1 cellular context compared by ENCODE assay signal in genomic region chr2:86556508-86556907, GRCh38.
TF ChIP-seq lines count a peak whose summit lies in the region.

No MANE protein-coding gene starts in this region.

TF ChIP-seq in HepG2, 621 proteins besides CTCF, POLR2A, EP300 and RAD21 (continued from another document and continues in another):
- TF ChIP-seq, protein P1, sequence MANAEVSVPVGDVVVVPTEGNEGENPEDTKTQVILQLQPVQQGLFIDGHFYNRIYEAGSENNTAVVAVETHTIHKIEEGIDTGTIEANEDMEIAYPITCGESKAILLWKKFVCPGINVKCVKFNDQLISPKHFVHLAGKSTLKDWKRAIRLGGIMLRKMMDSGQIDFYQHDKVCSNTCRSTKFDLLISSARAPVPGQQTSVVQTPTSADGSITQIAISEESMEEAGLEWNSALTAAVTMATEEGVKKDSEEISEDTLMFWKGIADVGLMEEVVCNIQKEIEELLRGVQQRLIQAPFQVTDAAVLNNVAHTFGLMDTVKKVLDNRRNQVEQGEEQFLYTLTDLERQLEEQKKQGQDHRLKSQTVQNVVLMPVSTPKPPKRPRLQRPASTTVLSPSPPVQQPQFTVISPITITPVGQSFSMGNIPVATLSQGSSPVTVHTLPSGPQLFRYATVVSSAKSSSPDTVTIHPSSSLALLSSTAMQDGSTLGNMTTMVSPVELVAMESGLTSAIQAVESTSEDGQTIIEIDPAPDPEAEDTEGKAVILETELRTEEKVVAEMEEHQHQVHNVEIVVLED (CRISPR knock-in tag; IDR thresholded peaks at IDR 0.05; ENCODE audit: borderline replicate concordance), result no peak
- TF ChIP-seq, protein P2, sequence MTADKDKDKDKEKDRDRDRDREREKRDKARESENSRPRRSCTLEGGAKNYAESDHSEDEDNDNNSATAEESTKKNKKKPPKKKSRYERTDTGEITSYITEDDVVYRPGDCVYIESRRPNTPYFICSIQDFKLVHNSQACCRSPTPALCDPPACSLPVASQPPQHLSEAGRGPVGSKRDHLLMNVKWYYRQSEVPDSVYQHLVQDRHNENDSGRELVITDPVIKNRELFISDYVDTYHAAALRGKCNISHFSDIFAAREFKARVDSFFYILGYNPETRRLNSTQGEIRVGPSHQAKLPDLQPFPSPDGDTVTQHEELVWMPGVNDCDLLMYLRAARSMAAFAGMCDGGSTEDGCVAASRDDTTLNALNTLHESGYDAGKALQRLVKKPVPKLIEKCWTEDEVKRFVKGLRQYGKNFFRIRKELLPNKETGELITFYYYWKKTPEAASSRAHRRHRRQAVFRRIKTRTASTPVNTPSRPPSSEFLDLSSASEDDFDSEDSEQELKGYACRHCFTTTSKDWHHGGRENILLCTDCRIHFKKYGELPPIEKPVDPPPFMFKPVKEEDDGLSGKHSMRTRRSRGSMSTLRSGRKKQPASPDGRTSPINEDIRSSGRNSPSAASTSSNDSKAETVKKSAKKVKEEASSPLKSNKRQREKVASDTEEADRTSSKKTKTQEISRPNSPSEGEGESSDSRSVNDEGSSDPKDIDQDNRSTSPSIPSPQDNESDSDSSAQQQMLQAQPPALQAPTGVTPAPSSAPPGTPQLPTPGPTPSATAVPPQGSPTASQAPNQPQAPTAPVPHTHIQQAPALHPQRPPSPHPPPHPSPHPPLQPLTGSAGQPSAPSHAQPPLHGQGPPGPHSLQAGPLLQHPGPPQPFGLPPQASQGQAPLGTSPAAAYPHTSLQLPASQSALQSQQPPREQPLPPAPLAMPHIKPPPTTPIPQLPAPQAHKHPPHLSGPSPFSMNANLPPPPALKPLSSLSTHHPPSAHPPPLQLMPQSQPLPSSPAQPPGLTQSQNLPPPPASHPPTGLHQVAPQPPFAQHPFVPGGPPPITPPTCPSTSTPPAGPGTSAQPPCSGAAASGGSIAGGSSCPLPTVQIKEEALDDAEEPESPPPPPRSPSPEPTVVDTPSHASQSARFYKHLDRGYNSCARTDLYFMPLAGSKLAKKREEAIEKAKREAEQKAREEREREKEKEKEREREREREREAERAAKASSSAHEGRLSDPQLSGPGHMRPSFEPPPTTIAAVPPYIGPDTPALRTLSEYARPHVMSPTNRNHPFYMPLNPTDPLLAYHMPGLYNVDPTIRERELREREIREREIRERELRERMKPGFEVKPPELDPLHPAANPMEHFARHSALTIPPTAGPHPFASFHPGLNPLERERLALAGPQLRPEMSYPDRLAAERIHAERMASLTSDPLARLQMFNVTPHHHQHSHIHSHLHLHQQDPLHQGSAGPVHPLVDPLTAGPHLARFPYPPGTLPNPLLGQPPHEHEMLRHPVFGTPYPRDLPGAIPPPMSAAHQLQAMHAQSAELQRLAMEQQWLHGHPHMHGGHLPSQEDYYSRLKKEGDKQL (CRISPR knock-in tag; IDR thresholded peaks at IDR 0.05; ENCODE audit: low read depth), result peak; percentile 92
- peak; percentile 67 for TF ChIP-seq MED1 (CRISPR knock-in tag; IDR thresholded peaks at IDR 0.05)
- TF ChIP-seq, protein P3, sequence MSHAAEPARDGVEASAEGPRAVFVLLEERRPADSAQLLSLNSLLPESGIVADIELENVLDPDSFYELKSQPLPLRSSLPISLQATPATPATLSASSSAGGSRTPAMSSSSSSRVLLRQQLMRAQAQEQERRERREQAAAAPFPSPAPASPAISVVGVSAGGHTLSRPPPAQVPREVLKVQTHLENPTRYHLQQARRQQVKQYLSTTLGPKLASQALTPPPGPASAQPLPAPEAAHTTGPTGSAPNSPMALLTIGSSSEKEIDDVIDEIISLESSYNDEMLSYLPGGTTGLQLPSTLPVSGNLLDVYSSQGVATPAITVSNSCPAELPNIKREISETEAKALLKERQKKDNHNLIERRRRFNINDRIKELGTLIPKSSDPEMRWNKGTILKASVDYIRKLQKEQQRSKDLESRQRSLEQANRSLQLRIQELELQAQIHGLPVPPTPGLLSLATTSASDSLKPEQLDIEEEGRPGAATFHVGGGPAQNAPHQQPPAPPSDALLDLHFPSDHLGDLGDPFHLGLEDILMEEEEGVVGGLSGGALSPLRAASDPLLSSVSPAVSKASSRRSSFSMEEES (CRISPR knock-in tag; IDR thresholded peaks at IDR 0.05), result no peak
- TF ChIP-seq ZNF746 (CRISPR knock-in tag; IDR thresholded peaks at IDR 0.05), result no peak
- TF ChIP-seq FOXJ3 (CRISPR knock-in tag; IDR thresholded peaks at IDR 0.05; ENCODE audit: borderline replicate concordance), result peak; percentile 80; the same call in 1 of the 2 replicates
- no peak for TF ChIP-seq ZNF563 (CRISPR knock-in tag; IDR thresholded peaks at IDR 0.05)
- no peak for TF ChIP-seq NKX3-1 (CRISPR knock-in tag; IDR thresholded peaks at IDR 0.05)
- TF ChIP-seq ZNF282 (IDR thresholded peaks at IDR 0.05; ENCODE audit: partially characterized antibody), result no peak
- no peak for TF ChIP-seq KLF13 (CRISPR knock-in tag; IDR thresholded peaks at IDR 0.05)
- TF ChIP-seq RFXAP (CRISPR knock-in tag; IDR thresholded peaks at IDR 0.05; ENCODE audit: borderline replicate concordance), result peak; percentile 65; the same call in 1 of the 2 replicates
- no peak for TF ChIP-seq SUZ12 (IDR thresholded peaks at IDR 0.05; ENCODE audit: low read depth, low read length)
- TF ChIP-seq ZEB1 (IDR thresholded peaks at IDR 0.05; ENCODE audit: insufficient replicate concordance, low read depth), result no peak
- TF ChIP-seq ATM (IDR thresholded peaks at IDR 0.05; ENCODE audit: borderline replicate concordance), result no peak
- no peak for TF ChIP-seq YEATS4 (CRISPR knock-in tag; IDR thresholded peaks at IDR 0.05; ENCODE audit: borderline replicate concordance)
- TF ChIP-seq, protein P4, sequence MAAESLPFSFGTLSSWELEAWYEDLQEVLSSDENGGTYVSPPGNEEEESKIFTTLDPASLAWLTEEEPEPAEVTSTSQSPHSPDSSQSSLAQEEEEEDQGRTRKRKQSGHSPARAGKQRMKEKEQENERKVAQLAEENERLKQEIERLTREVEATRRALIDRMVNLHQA (CRISPR knock-in tag; IDR thresholded peaks at IDR 0.05), result no peak
- 0 out of 2 replicates have a peak, but pooled peaks have one; percentile 36 for TF ChIP-seq ZNF292 (CRISPR knock-in tag; IDR thresholded peaks at IDR 0.05; ENCODE audit: borderline replicate concordance, low read depth)
- TF ChIP-seq HES4 (CRISPR knock-in tag; IDR thresholded peaks at IDR 0.05; ENCODE audit: borderline replicate concordance), result no peak
- no peak for TF ChIP-seq MXD3 (CRISPR knock-in tag; IDR thresholded peaks at IDR 0.05)
- TF ChIP-seq MEIS1 (CRISPR knock-in tag; IDR thresholded peaks at IDR 0.05; ENCODE audit: borderline replicate concordance), result no peak
- TF ChIP-seq, protein P5, sequence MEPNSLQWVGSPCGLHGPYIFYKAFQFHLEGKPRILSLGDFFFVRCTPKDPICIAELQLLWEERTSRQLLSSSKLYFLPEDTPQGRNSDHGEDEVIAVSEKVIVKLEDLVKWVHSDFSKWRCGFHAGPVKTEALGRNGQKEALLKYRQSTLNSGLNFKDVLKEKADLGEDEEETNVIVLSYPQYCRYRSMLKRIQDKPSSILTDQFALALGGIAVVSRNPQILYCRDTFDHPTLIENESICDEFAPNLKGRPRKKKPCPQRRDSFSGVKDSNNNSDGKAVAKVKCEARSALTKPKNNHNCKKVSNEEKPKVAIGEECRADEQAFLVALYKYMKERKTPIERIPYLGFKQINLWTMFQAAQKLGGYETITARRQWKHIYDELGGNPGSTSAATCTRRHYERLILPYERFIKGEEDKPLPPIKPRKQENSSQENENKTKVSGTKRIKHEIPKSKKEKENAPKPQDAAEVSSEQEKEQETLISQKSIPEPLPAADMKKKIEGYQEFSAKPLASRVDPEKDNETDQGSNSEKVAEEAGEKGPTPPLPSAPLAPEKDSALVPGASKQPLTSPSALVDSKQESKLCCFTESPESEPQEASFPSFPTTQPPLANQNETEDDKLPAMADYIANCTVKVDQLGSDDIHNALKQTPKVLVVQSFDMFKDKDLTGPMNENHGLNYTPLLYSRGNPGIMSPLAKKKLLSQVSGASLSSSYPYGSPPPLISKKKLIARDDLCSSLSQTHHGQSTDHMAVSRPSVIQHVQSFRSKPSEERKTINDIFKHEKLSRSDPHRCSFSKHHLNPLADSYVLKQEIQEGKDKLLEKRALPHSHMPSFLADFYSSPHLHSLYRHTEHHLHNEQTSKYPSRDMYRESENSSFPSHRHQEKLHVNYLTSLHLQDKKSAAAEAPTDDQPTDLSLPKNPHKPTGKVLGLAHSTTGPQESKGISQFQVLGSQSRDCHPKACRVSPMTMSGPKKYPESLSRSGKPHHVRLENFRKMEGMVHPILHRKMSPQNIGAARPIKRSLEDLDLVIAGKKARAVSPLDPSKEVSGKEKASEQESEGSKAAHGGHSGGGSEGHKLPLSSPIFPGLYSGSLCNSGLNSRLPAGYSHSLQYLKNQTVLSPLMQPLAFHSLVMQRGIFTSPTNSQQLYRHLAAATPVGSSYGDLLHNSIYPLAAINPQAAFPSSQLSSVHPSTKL (CRISPR knock-in tag; IDR thresholded peaks at IDR 0.05), result peak; percentile 94
- no peak for TF ChIP-seq ZNF44 (CRISPR knock-in tag; IDR thresholded peaks at IDR 0.05)
- TF ChIP-seq, protein P6, sequence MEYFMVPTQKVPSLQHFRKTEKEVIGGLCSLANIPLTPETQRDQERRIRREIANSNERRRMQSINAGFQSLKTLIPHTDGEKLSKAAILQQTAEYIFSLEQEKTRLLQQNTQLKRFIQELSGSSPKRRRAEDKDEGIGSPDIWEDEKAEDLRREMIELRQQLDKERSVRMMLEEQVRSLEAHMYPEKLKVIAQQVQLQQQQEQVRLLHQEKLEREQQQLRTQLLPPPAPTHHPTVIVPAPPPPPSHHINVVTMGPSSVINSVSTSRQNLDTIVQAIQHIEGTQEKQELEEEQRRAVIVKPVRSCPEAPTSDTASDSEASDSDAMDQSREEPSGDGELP (IDR thresholded peaks at IDR 0.05; ENCODE audit: borderline replicate concordance, low read depth), result peak; percentile 89
- no peak for TF ChIP-seq ZNF570 (CRISPR knock-in tag; IDR thresholded peaks at IDR 0.05; ENCODE audit: borderline replicate concordance)
- no peak for TF ChIP-seq HCFC1 (IDR thresholded peaks at IDR 0.05; ENCODE audit: low read depth, low read length)
- no peak for TF ChIP-seq UBTF (CRISPR knock-in tag; IDR thresholded peaks at IDR 0.05)
- TF ChIP-seq RAD51 (IDR thresholded peaks at IDR 0.05; ENCODE audit: borderline replicate concordance), result no peak
- peak; percentile 75; the same call in 1 of the 2 replicates for TF ChIP-seq HOXD1 (CRISPR knock-in tag; IDR thresholded peaks at IDR 0.05)
- no peak for TF ChIP-seq MEF2D (CRISPR knock-in tag; IDR thresholded peaks at IDR 0.05)
- TF ChIP-seq, protein P7, sequence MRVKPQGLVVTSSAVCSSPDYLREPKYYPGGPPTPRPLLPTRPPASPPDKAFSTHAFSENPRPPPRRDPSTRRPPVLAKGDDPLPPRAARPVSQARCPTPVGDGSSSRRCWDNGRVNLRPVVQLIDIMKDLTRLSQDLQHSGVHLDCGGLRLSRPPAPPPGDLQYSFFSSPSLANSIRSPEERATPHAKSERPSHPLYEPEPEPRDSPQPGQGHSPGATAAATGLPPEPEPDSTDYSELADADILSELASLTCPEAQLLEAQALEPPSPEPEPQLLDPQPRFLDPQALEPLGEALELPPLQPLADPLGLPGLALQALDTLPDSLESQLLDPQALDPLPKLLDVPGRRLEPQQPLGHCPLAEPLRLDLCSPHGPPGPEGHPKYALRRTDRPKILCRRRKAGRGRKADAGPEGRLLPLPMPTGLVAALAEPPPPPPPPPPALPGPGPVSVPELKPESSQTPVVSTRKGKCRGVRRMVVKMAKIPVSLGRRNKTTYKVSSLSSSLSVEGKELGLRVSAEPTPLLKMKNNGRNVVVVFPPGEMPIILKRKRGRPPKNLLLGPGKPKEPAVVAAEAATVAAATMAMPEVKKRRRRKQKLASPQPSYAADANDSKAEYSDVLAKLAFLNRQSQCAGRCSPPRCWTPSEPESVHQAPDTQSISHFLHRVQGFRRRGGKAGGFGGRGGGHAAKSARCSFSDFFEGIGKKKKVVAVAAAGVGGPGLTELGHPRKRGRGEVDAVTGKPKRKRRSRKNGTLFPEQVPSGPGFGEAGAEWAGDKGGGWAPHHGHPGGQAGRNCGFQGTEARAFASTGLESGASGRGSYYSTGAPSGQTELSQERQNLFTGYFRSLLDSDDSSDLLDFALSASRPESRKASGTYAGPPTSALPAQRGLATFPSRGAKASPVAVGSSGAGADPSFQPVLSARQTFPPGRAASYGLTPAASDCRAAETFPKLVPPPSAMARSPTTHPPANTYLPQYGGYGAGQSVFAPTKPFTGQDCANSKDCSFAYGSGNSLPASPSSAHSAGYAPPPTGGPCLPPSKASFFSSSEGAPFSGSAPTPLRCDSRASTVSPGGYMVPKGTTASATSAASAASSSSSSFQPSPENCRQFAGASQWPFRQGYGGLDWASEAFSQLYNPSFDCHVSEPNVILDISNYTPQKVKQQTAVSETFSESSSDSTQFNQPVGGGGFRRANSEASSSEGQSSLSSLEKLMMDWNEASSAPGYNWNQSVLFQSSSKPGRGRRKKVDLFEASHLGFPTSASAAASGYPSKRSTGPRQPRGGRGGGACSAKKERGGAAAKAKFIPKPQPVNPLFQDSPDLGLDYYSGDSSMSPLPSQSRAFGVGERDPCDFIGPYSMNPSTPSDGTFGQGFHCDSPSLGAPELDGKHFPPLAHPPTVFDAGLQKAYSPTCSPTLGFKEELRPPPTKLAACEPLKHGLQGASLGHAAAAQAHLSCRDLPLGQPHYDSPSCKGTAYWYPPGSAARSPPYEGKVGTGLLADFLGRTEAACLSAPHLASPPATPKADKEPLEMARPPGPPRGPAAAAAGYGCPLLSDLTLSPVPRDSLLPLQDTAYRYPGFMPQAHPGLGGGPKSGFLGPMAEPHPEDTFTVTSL (CRISPR knock-in tag; IDR thresholded peaks at IDR 0.05; ENCODE audit: borderline replicate concordance), result peak; percentile 38; the same call in 1 of the 2 replicates
- TF ChIP-seq PPARG (CRISPR knock-in tag; conservative IDR thresholded peaks at IDR 0.05), result peak; percentile 20; the same call in 1 of the 2 replicates
